In the genomic region with DNA sequence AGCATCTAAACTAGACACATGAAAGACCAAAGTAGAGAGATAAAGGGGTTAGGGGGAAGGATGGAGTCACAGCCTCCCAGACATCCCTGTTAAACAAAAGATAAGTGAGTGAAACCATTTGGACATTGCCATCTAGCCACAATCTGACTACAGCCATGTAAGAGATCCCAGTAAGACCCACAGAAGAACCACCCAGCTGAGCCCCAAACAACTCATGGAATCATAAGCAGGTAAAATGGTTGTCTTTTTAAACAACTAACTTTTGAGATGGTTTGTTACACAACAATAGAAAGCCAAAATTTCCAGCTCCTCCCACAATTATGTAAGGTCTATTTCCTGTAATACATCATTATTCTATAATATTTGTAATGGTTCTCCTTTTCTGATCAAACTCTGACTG, we compare ENCODE assay signal across 10 cellular contexts.
"Had no signal": no experiment of that assay in that cellular context is flagged by ENCODE, and none has a peak within 500 bp of the region (broad histone marks: within the 10 kb centered on the region; RNA-seq: fewer than 3 reads in every experiment).

No MANE protein-coding gene starts in this region.

- H3K4me1 Mint-ChIP-seq: H9 had no signal

- ATAC-seq: HCT116 had no signal

- H2AFZ ChIP-seq: GM23248 had no signal

- H3K4me1 ChIP-seq: HAP-1 had no signal

- FAIRE-seq: H1, H54 had no signal

- H3K4me3 ChIP-seq: GM23248, HAP-1 had no signal

- H3K4me3 Mint-ChIP-seq: H9, HFFc6 had no signal

- H3K36me3 ChIP-seq: HAP-1 had no signal

- H3K27ac Mint-ChIP-seq: H9, HFFc6 had no signal

- H3K9ac ChIP-seq: GM23248 had no signal

- H3K9me3 ChIP-seq: HAP-1 had no signal

- DNase-seq: GM23248, GOT3, H7, H9, HCEC 1CT, HFFc6 had no signal

- H3K27ac ChIP-seq: GM23248 had no signal
